8 cellular contexts compared by ENCODE assay signal in genomic region chr2:240584486-240585031, GRCh38. TPM values are rescaled to one million over a fixed set of nuclear protein-coding genes. Genes with fewer than 3 reads are reported as not detected.
DNase-seq lines count a peak whose midpoint lies in the region; ATAC-seq, FAIRE-seq and TF ChIP-seq lines count a peak whose summit lies in the region.

No MANE protein-coding gene starts in this region.

- H3K27ac ChIP-seq in C4-2B (peak overlapping the region; percentile 87), gastroesophageal sphincter (peak overlapping the region in 2 of 4 donors; percentile 35 to 91)

- 68 to 80% methylated on average over 2 to 3 of the region's 4 CpGs for WGBS in gastroesophageal sphincter (ENCODE audit: low coverage in 1 of 2), 2 donors

- H3K9me3 ChIP-seq in neuron (ENCODE audit: low read length) (peaks cover 4% of the 10 kb centered on the region), gastroesophageal sphincter (no peaks in the 10 kb centered on the region)

- DNase-seq in NCI-H69 (lab: John Stamatoyannopoulos, UW) (peak; percentile 92), bronchial epithelial cell (ENCODE audit: low read depth) (peak; percentile 29), NCI-H146 (lab: John Stamatoyannopoulos, UW) (no peak)

- no peak for TF ChIP-seq POLR2A in gastroesophageal sphincter (IDR thresholded peaks at IDR 0.05)

- H3K4me1 ChIP-seq in neuron (ENCODE audit: insufficient read depth, low read length) (peaks cover 29% of the 10 kb centered on the region), gastroesophageal sphincter (peaks cover 0 to 73% (median 30%) of the 10 kb centered on the region in 3 donors)

- TF ChIP-seq EP300 in gastroesophageal sphincter (IDR thresholded peaks at IDR 0.05): no peak

- H3K4me3 ChIP-seq in bronchial epithelial cell (ENCODE audit: low read depth, low read length) (no peak overlapping the region), neuron (ENCODE audit: low read length) (peak overlapping the region; percentile 97), gastroesophageal sphincter (peak overlapping the region in 1 of 2 donors; percentile 70)

- no peak for FAIRE-seq in bronchial epithelial cell (lab: Jason Lieb, UNC)

- H3K27me3 ChIP-seq in bronchial epithelial cell (ENCODE audit: control insufficient read depth, insufficient read depth, low read length): no peaks in the 10 kb centered on the region
- H3K27me3 ChIP-seq in neuron (ENCODE audit: insufficient read depth, low read length): no peaks in the 10 kb centered on the region
- no peaks in the 10 kb centered on the region for H3K27me3 ChIP-seq in gastroesophageal sphincter

- no peak overlapping the region for H2AFZ ChIP-seq in neuron (ENCODE audit: low read depth, low read length)

- TF ChIP-seq CTCF in C4-2B (conservative IDR thresholded peaks at IDR 0.05) (no peak), bronchial epithelial cell (IDR thresholded peaks at IDR 0.05; ENCODE audit: insufficient read depth, low read length, severe bottlenecking) (no peak), gastroesophageal sphincter (IDR thresholded peaks at IDR 0.05) (no peak)

- peaks cover 4% of the 10 kb centered on the region for H3K36me3 ChIP-seq in bronchial epithelial cell (ENCODE audit: control insufficient read depth, insufficient read depth, low read length)
- peaks cover 3% of the 10 kb centered on the region for H3K36me3 ChIP-seq in neuron (ENCODE audit: insufficient read depth, low read length)
- peaks cover 0 to 14% of the 10 kb centered on the region in 2 donors for H3K36me3 ChIP-seq in gastroesophageal sphincter

- peak; percentile 73 for ATAC-seq in GM18870 (IDR thresholded peaks at IDR 0.05; ENCODE audit: unreplicated experiment)
- ATAC-seq in HG03025 (IDR thresholded peaks at IDR 0.05; ENCODE audit: low FRiP score, unreplicated experiment): peak; percentile 54
- ATAC-seq in gastroesophageal sphincter: no peak

RNA-seq across cellular contexts. Expression of gene CAPN10, which starts 2.0 kb away (rescaled TPM):
- total RNA-seq in bronchial epithelial cell (13.4 and 22.4 TPM in 2 replicates), gastroesophageal sphincter (10 to 100 TPM; 19.2 to 34.7 (median 23.2) TPM)

RNA-seq across cellular contexts. Expression of gene RNPEPL1, which starts 16.3 kb away (rescaled TPM):
- total RNA-seq in bronchial epithelial cell: 10.8 and 12.3 TPM in 2 replicates
- 100 to 1,000 TPM in 1 of 4 donors, 10 to 100 TPM in 3; 49.1 to 127 (median 55.5) TPM for total RNA-seq in gastroesophageal sphincter

RNA-seq across cellular contexts. Expression of gene DUSP28, which starts 24.4 kb away (rescaled TPM):
- total RNA-seq in bronchial epithelial cell: 1.9 and 2.1 TPM in 2 replicates
- total RNA-seq in gastroesophageal sphincter: 1 to 10 TPM; 3.0 to 5.3 (median 4.0) TPM

RNA-seq across cellular contexts. Expression of gene ANKMY1, which starts 26.8 kb away (rescaled TPM):
- 10.8 and 15.8 TPM in 2 replicates for total RNA-seq in bronchial epithelial cell
- 10 to 100 TPM in 1 of 4 donors, 1 to 10 TPM in 3; 7.0 to 12.0 (median 8.9) TPM for total RNA-seq in gastroesophageal sphincter

RNA-seq across cellular contexts. Expression of gene GPR35, which starts 40.7 kb away (rescaled TPM):
- total RNA-seq in bronchial epithelial cell (0.26 and 0.38 TPM in 2 replicates), gastroesophageal sphincter (1 to 10 TPM in 3 of 4 donors, under 1 TPM in 1; 0.93 to 2.3 (median 1.9) TPM)
